ENCODE assay signal across 21 cellular contexts in genomic region chr17:80125656-80126448, GRCh38. TPM values are rescaled to one million over a fixed set of nuclear protein-coding genes. Genes with fewer than 3 reads are reported as not detected.
DNase-seq lines count a peak whose midpoint lies in the region; ATAC-seq, FAIRE-seq and TF ChIP-seq lines count a peak whose summit lies in the region.
"Had no signal": no experiment of that assay in that cellular context is flagged by ENCODE, and none has a peak within 500 bp of the region (broad histone marks: within the 10 kb centered on the region; RNA-seq: fewer than 3 reads in every experiment).

No MANE protein-coding gene starts in this region.

- H3K4me1 ChIP-seq in thyroid gland (peaks cover 0 to 15% of the 10 kb centered on the region in 2 donors), heart left ventricle (no peaks in the 10 kb centered on the region)
- H3K4me1 ChIP-seq: tibial nerve had no signal

- ATAC-seq in SK-N-SH treated with all-trans-retinoic acid at 6 μM for 48 hours (peak; percentile 64), GM18909 (IDR thresholded peaks at IDR 0.05; ENCODE audit: poor library complexity, unreplicated experiment) (no peak), heart left ventricle (no peak)
- ATAC-seq: activated naive CD4-positive, alpha-beta T cell treated with anti-CD3 and anti-CD28 coated beads, Interleukin-2, amount 50 U/mL, for 72 hours; naive thymus-derived CD4-positive, alpha-beta T cell; Panc1; T-cell; WTC11 had no signal

- H3K4me3 ChIP-seq in fibroblast of villous mesenchyme (ENCODE audit: low read depth, low read length) (no peak overlapping the region), thyroid gland (replicated peaks in 1 of 3) (no peak overlapping the region), heart left ventricle (no peak overlapping the region)
- H3K4me3 ChIP-seq: tibial nerve had no signal

- WGBS in thyroid gland, 2 donors, result 55 to 59% methylated on average over 14 of the region's 14 CpGs
- WGBS in heart left ventricle, 4 donors, result 69 to 75% (median 72%) methylated on average over 14 of the region's 14 CpGs

- H3K36me3 ChIP-seq in thyroid gland, result no peaks in the 10 kb centered on the region
- no peaks in the 10 kb centered on the region for H3K36me3 ChIP-seq in heart left ventricle
- H3K36me3 ChIP-seq: tibial nerve had no signal

- FAIRE-seq in GM19239 (lab: Jason Lieb, UNC), result no peak
- FAIRE-seq: A204.1, endothelial cell of umbilical vein had no signal

- H3K27ac ChIP-seq in thyroid gland (no peak overlapping the region), heart left ventricle (no peak overlapping the region)
- H3K27ac ChIP-seq: tibial nerve had no signal

- TF ChIP-seq CTCF in fibroblast of villous mesenchyme (IDR thresholded peaks at IDR 0.05; ENCODE audit: insufficient read depth, low read depth, low read length) (no peak), thyroid gland (IDR thresholded peaks at IDR 0.05) (no peak), heart left ventricle (IDR thresholded peaks at IDR 0.05) (no peak)

- H3K27me3 ChIP-seq in thyroid gland (no peaks in the 10 kb centered on the region), heart left ventricle (no peaks in the 10 kb centered on the region)

- DNase-seq in activated CD8-positive, alpha-beta memory T cell treated with anti-CD3 and anti-CD28 coated beads for 24 hours, result peak; percentile 24
- no peak for DNase-seq in activated CD8-positive, alpha-beta memory T cell treated with anti-CD3 and anti-CD28 coated beads, Interleukin-2, amount 50 U/mL, for 48 hours
- DNase-seq in fibroblast of villous mesenchyme (ENCODE audit: low read depth) (peak; percentile 49), thyroid gland (peak; percentile 26 to 50), heart left ventricle (no peak), GM19239 (ENCODE audit: insufficient read length, low spot score) (no peak)
- DNase-seq: Caco-2; naive thymus-derived CD4-positive, alpha-beta T cell; NCI-H1436; NCI-H524 treated with DMSO at 0.1 percent for 48 hours; stimulated activated CD4-positive, alpha-beta T cell treated with anti-CD3 and anti-CD28 coated beads, Interleukin-2, amount 100 ng/mL, for 48 hours; T-cell had no signal

- TF ChIP-seq POLR2A in thyroid gland (IDR thresholded peaks at IDR 0.05) (no peak), heart left ventricle (IDR thresholded peaks at IDR 0.05) (no peak)

- no peaks in the 10 kb centered on the region for H3K9me3 ChIP-seq in thyroid gland
- H3K9me3 ChIP-seq in heart left ventricle, result no peaks in the 10 kb centered on the region
- H3K9me3 ChIP-seq: Caco-2, tibial nerve had no signal

- intact Hi-C loops in thyroid gland (cut with DNase I), result no loop called here
- intact Hi-C loops in heart left ventricle (cut with DNase I), result no loop called here

TF ChIP-seq in SK-N-SH treated with all-trans-retinoic acid at 6 μM for 48 hours, 23 proteins besides CTCF, POLR2A, EP300 and RAD21:
- TF ChIP-seq, protein P1, sequence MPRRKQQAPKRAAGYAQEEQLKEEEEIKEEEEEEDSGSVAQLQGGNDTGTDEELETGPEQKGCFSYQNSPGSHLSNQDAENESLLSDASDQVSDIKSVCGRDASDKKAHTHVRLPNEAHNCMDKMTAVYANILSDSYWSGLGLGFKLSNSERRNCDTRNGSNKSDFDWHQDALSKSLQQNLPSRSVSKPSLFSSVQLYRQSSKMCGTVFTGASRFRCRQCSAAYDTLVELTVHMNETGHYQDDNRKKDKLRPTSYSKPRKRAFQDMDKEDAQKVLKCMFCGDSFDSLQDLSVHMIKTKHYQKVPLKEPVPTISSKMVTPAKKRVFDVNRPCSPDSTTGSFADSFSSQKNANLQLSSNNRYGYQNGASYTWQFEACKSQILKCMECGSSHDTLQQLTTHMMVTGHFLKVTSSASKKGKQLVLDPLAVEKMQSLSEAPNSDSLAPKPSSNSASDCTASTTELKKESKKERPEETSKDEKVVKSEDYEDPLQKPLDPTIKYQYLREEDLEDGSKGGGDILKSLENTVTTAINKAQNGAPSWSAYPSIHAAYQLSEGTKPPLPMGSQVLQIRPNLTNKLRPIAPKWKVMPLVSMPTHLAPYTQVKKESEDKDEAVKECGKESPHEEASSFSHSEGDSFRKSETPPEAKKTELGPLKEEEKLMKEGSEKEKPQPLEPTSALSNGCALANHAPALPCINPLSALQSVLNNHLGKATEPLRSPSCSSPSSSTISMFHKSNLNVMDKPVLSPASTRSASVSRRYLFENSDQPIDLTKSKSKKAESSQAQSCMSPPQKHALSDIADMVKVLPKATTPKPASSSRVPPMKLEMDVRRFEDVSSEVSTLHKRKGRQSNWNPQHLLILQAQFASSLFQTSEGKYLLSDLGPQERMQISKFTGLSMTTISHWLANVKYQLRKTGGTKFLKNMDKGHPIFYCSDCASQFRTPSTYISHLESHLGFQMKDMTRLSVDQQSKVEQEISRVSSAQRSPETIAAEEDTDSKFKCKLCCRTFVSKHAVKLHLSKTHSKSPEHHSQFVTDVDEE (CRISPR knock-in tag; IDR thresholded peaks at IDR 0.05), result no peak
- TF ChIP-seq ISL1 (CRISPR knock-in tag; IDR thresholded peaks at IDR 0.05) (0 out of 2 replicates have a peak, but pooled peaks have one; percentile 14), ESRRG (CRISPR knock-in tag; IDR thresholded peaks at IDR 0.05) (no peak)

RNA-seq across cellular contexts. Expression of gene EIF4A3, which starts 21.1 kb away (rescaled TPM):
- 73.8 and 84.6 TPM in 2 replicates for total RNA-seq in fibroblast of villous mesenchyme
- 10 to 100 TPM; 42.9 to 79.8 (median 47.4) TPM for total RNA-seq in thyroid gland
- total RNA-seq in heart left ventricle, result 10 to 100 TPM; 20.4 to 45.1 (median 31.6) TPM
- polyA plus RNA-seq in heart left ventricle, result 10 to 100 TPM; 17.8 to 57.5 TPM

RNA-seq across cellular contexts. Expression of gene GAA, which starts 24.5 kb away (rescaled TPM):
- total RNA-seq in fibroblast of villous mesenchyme (15.1 and 24.5 TPM in 2 replicates), thyroid gland (100 to 1,000 TPM in 1 of 4 donors, 10 to 100 TPM in 3; 42.1 to 131 (median 83.2) TPM), heart left ventricle (100 to 1,000 TPM in 1 of 9 donors, 10 to 100 TPM in 8; 27.5 to 109 (median 48.0) TPM)
- polyA plus RNA-seq in heart left ventricle, result 10 to 100 TPM; 31.2 to 33.0 TPM

RNA-seq across cellular contexts. Expression of gene CARD14, which starts 44.0 kb away (rescaled TPM):
- under 0.01 TPM in 1 of 2 replicates, not detected in the other for total RNA-seq in fibroblast of villous mesenchyme
- 1 to 10 TPM in 1 of 4 donors, under 1 TPM in 1, not detected in 2; 0.34 to 3.9 TPM for total RNA-seq in thyroid gland
- under 1 TPM in 4 of 9 donors, not detected in 5; 0.18 to 0.44 (median 0.19) TPM for total RNA-seq in heart left ventricle
- polyA plus RNA-seq in heart left ventricle, result under 1 TPM; 0.11 to 0.19 TPM
- total RNA-seq: endothelial cell of umbilical vein had no signal
- polyA plus RNA-seq: endothelial cell of umbilical vein; IgD-negative memory B cell; naive thymus-derived CD4-positive, alpha-beta T cell had no signal

Comparison
In these comparisons a context has a peak if more than half of its experiments do, and no peak if none do; other contexts are left out.
1. DNase-seq: peak in activated CD8-positive, alpha-beta memory T cell treated with anti-CD3 and anti-CD28 coated beads for 24 hours (single experiment), fibroblast of villous mesenchyme (single experiment) and thyroid gland (2 of 2); none in activated CD8-positive, alpha-beta memory T cell treated with anti-CD3 and anti-CD28 coated beads, Interleukin-2, amount 50 U/mL, for 48 hours (single experiment), heart left ventricle (0 of 5) and GM19239 (single experiment).